Comparison of ENCODE assay signal across 8 cellular contexts in genomic region chrX:150200820-150201287, GRCh38.
DNase-seq lines count a peak whose midpoint lies in the region; ATAC-seq and TF ChIP-seq lines count a peak whose summit lies in the region.

No MANE protein-coding gene starts in this region.

- H3K4me1 ChIP-seq in SJSA1 (replicated peaks), result peaks cover 32% of the 10 kb centered on the region

- H3K27ac Mint-ChIP-seq in MCF 10A (ENCODE audit: low read depth, unreplicated experiment) (peak overlapping the region; percentile 51), osteocyte (ENCODE audit: unreplicated experiment) (peak overlapping the region; percentile 83)

- H3K9me3 Mint-ChIP-seq in MCF 10A (ENCODE audit: unreplicated experiment), result no peaks in the 10 kb centered on the region
- H3K9me3 Mint-ChIP-seq in osteocyte (ENCODE audit: unreplicated experiment), result peaks cover 5% of the 10 kb centered on the region

- H3K4me1 Mint-ChIP-seq in MCF 10A (ENCODE audit: insufficient read depth, unreplicated experiment) (peaks cover 55% of the 10 kb centered on the region), osteocyte (ENCODE audit: unreplicated experiment) (peaks cover 40% of the 10 kb centered on the region)

- peak; percentile 33 for DNase-seq in COLO668 (lab: John Stamatoyannopoulos, UW; ENCODE audit: unreplicated experiment)
- peak; percentile 82 to 93 for DNase-seq in SJSA1 (ENCODE audit: low read depth in 1 of 2, low spot score in 2 of 2)
- DNase-seq in MCF 10A (ENCODE audit: unreplicated experiment), result peak; percentile 100
- peak; percentile 90 for DNase-seq in osteocyte (ENCODE audit: extremely low spot score, unreplicated experiment)
- no peak for DNase-seq in middle frontal gyrus (ENCODE audit: extremely low spot score, low spot score)
- no peak for DNase-seq in NCI-H526 (lab: John Stamatoyannopoulos, UW)

- BruUV-seq in MCF 10A (replicated peaks; lab: Mats Ljungman, UMichigan), result no TSS peak

- POLR2A ChIA-PET in MCF 10A (lab: Yijun Ruan, JAX), result interaction anchor here (0.9 to 2.0 kb wide), 6 partner anchors 9 to 168 kb away, joined by 3 to 10 read pairs (median 4); partner anchors contain the start of gene MAMLD1

- H3K27ac ChIP-seq in SJSA1, result no peak overlapping the region

- H3K27me3 Mint-ChIP-seq in MCF 10A (ENCODE audit: insufficient read depth, unreplicated experiment) (no peaks in the 10 kb centered on the region), osteocyte (ENCODE audit: unreplicated experiment) (no peaks in the 10 kb centered on the region)

- H3K9me3 ChIP-seq in SJSA1 (replicated peaks), result no peaks in the 10 kb centered on the region

- no peaks in the 10 kb centered on the region for H3K27me3 ChIP-seq in SJSA1 (replicated peaks)

- CTCF ChIA-PET in MCF 10A (lab: Yijun Ruan, JAX), result interaction anchor here (0.7 to 1.1 kb wide), 6 partner anchors 11 to 445 kb away, joined by 3 to 4 read pairs (median 3); no protein-coding TSS in a partner anchor

- no peak overlapping the region for H3K4me3 Mint-ChIP-seq in MCF 10A (ENCODE audit: unreplicated experiment)
- no peak overlapping the region for H3K4me3 Mint-ChIP-seq in osteocyte (ENCODE audit: unreplicated experiment)

- intact Hi-C loops in MCF 10A (cut with micrococcal nuclease), result loop anchor here (5.0 kb wide), 4 partner anchors 114 to 286 kb away; partner anchors contain the start of gene MAMLD1

- H3K36me3 Mint-ChIP-seq in MCF 10A (ENCODE audit: insufficient read depth, unreplicated experiment) (peaks cover 4% of the 10 kb centered on the region), osteocyte (ENCODE audit: unreplicated experiment) (no peaks in the 10 kb centered on the region)

- no peaks in the 10 kb centered on the region for H3K36me3 ChIP-seq in SJSA1

- ATAC-seq in GM19395 (IDR thresholded peaks at IDR 0.05; ENCODE audit: unreplicated experiment), result peak; percentile 99
- peak; percentile 99 for ATAC-seq in HG03342 (IDR thresholded peaks at IDR 0.05; ENCODE audit: unreplicated experiment)

- no peak for TF ChIP-seq CTCF in MCF 10A (IDR thresholded peaks at IDR 0.05; ENCODE audit: unreplicated experiment)
- TF ChIP-seq CTCF in osteocyte (IDR thresholded peaks at IDR 0.05), result no peak

- no peak overlapping the region for H3K4me3 ChIP-seq in SJSA1

Comparison
In these comparisons a context has a peak if more than half of its experiments do, and no peak if none do; other contexts are left out.
1. DNase-seq: peak in COLO668 (single experiment), SJSA1 (2 of 2), MCF 10A (single experiment) and osteocyte (single experiment); none in middle frontal gyrus (single experiment) and NCI-H526 (0 of 2).